ENCODE assay signal across 9 cellular contexts in genomic region chr1:163561570-163562295, GRCh38.
DNase-seq lines count a peak whose midpoint lies in the region; ATAC-seq, FAIRE-seq and TF ChIP-seq lines count a peak whose summit lies in the region.
"Had no signal": no experiment of that assay in that cellular context is flagged by ENCODE, and none has a peak within 500 bp of the region (broad histone marks: within the 10 kb centered on the region; RNA-seq: fewer than 3 reads in every experiment).

No MANE protein-coding gene starts in this region.

- no peak for DNase-seq in D721Med (ENCODE audit: insufficient read length, low spot score)
- DNase-seq in NCI-H146 treated with DMSO at 0.1 percent for 48 hours (lab: John Stamatoyannopoulos, UW; ENCODE audit: unreplicated experiment) = peak; percentile 82
- no peak for DNase-seq in GM12878 (ENCODE audit: low read depth, low spot score)
- DNase-seq in mesendoderm = peak; percentile 97
- no peak for DNase-seq in activated CD4-positive, alpha-beta T cell treated with anti-CD3 and anti-CD28 coated beads, Interleukin-2, amount 50 U/mL, for 4 hours
- no peak for DNase-seq in stimulated activated naive CD4-positive, alpha-beta T cell treated with Interleukin-2 at 50 U/mL for 16 hours (lab: John Stamatoyannopoulos, UW)
- DNase-seq in GM13976 (ENCODE audit: low spot score) = no peak

- BruUV-seq in GM12878 (replicated peaks; lab: Mats Ljungman, UMichigan) = no TSS peak

- no peak overlapping the region for H2BK15ac ChIP-seq in mesendoderm (replicated peaks; ENCODE audit: low read depth)

- RAD21 ChIA-PET in GM12878 (lab: Charles Lee; ENCODE audit: unreplicated experiment) = no interaction called here

- no peak overlapping the region for H3K4me3 ChIP-seq in GM12878
- H3K4me3 ChIP-seq in mesendoderm (ENCODE audit: low read length) = no peak overlapping the region
- H3K4me3 ChIP-seq: thoracic aorta had no signal

- ATAC-seq in GM12878 (no peak), GM21423 (IDR thresholded peaks at IDR 0.05; ENCODE audit: unreplicated experiment) (no peak)

- no peak overlapping the region for H3K23ac ChIP-seq in mesendoderm (ENCODE audit: low read length)

- H3K56ac ChIP-seq in mesendoderm (ENCODE audit: low read length) = peak overlapping the region; percentile 75

- no peak overlapping the region for H3K27ac ChIP-seq in GM12878 (ENCODE audit: control insufficient read depth, insufficient read depth)
- peak overlapping the region; percentile 61 for H3K27ac ChIP-seq in mesendoderm (ENCODE audit: low read depth, low read length)
- H3K27ac ChIP-seq: thoracic aorta had no signal

- H3K36me3 ChIP-seq in GM12878 (ENCODE audit: control insufficient read depth in 2 of 2, insufficient read depth in 2 of 2, low read length in 1 of 2) (no peaks in the 10 kb centered on the region), mesendoderm (ENCODE audit: control insufficient read depth, insufficient read depth, low read length) (no peaks in the 10 kb centered on the region)
- H3K36me3 ChIP-seq: thoracic aorta had no signal

- CTCF ChIA-PET in GM12878 (lab: Yijun Ruan, JAX) = interaction anchor here (0.6 kb wide), 1 partner anchor 27 kb away, joined by 3 read pairs; no protein-coding TSS in a partner anchor

- no peak overlapping the region for H3K4ac ChIP-seq in mesendoderm (ENCODE audit: low read depth, low read length)

- H3K27me3 ChIP-seq in GM12878 (replicated peaks in 1 of 2; ENCODE audit: control insufficient read depth in 2 of 2, insufficient read depth in 2 of 2, low read length in 1 of 2) = no peaks in the 10 kb centered on the region
- H3K27me3 ChIP-seq in mesendoderm (ENCODE audit: insufficient read depth, low read length, poor library complexity) = no peaks in the 10 kb centered on the region

- H4K8ac ChIP-seq in mesendoderm (ENCODE audit: low read depth, low read length) = no peak overlapping the region

- TF ChIP-seq POLR2A in GM12878 (IDR thresholded peaks at IDR 0.05; ENCODE audit: low read depth, low read length) = no peak

- H2BK5ac ChIP-seq in mesendoderm (ENCODE audit: low read length) = peak overlapping the region; percentile 71

- SMC1A ChIA-PET in GM12878 (lab: Charles Lee; ENCODE audit: uncharacterized antibody, unreplicated experiment) = no interaction called here

- no peaks in the 10 kb centered on the region for H4K20me1 ChIP-seq in GM12878 (ENCODE audit: control insufficient read depth, insufficient read depth)

- peak; percentile 30; the same call in 1 of the 2 replicates for TF ChIP-seq RAD21 in GM12878 (IDR thresholded peaks at IDR 0.05; ENCODE audit: insufficient read depth, low read depth, low read length)

- 0% methylated on average over 3 of the region's 3 CpGs for WGBS in GM12878 (ENCODE audit: insufficient coverage, insufficient replicate concordance, low lambda C conversion rate, missing lambda C conversion rate)
- no CpG with 5 or more reads among the region's 3 CpGs for WGBS in mesendoderm (ENCODE audit: extremely low coverage, insufficient coverage, low lambda C conversion rate)

- TF ChIP-seq CTCF in D721Med (IDR thresholded peaks at IDR 0.05; ENCODE audit: insufficient read depth, missing control alignments) (peak; percentile 81), GM12878 (IDR thresholded peaks at IDR 0.05 in 2 of 3, conservative IDR thresholded peaks at IDR 0.05 in 1 of 3; ENCODE audit: control insufficient read depth in 2 of 3, extremely low read depth in 1 of 3, insufficient read depth in 1 of 3, low read depth in 3 of 3, low read length in 3 of 3) (no peak; a peak in 1 of 6 replicates), GM13976 (IDR thresholded peaks at IDR 0.05; ENCODE audit: borderline replicate concordance, control extremely low read depth, extremely low read depth, insufficient read depth, missing control alignments) (no peak)

- H3K9ac ChIP-seq in GM12878 (ENCODE audit: control insufficient read depth, insufficient read depth, low read length) (no peak overlapping the region), mesendoderm (ENCODE audit: low read length) (peak overlapping the region; percentile 35)

- POLR2A ChIA-PET in GM12878 (lab: Charles Lee) = no interaction called here

- no peak overlapping the region for H2AK5ac ChIP-seq in mesendoderm (ENCODE audit: low read length)

- H3K79me2 ChIP-seq in GM12878 (ENCODE audit: control insufficient read depth, insufficient read depth, low read length) = no peaks in the 10 kb centered on the region
- no peaks in the 10 kb centered on the region for H3K79me2 ChIP-seq in mesendoderm (ENCODE audit: control insufficient read depth, insufficient read depth, low read length)

- peak; percentile 89 for FAIRE-seq in D721Med (lab: Jason Lieb, UNC)
- FAIRE-seq in GM12878 (lab: Jason Lieb, UNC) = no peak

- peak overlapping the region; percentile 91 for H3K18ac ChIP-seq in mesendoderm (ENCODE audit: low read length)

- in situ Hi-C loops in GM12878 (cut with MboI) = no loop called here
- in situ Hi-C loops in GM13976 (cut with MboI; ENCODE audit: low sequenced_read_pairs, unreplicated experiment) = no loop called here

- H3K4me2 ChIP-seq in GM12878 (ENCODE audit: control insufficient read depth, insufficient read depth) = no peak overlapping the region
- no peak overlapping the region for H3K4me2 ChIP-seq in mesendoderm (ENCODE audit: low read length)

- no peak overlapping the region for H4K5ac ChIP-seq in mesendoderm (ENCODE audit: low read length)

- H2BK120ac ChIP-seq in mesendoderm (ENCODE audit: low read depth, low read length) = peak overlapping the region; percentile 89

- no peaks in the 10 kb centered on the region for H3K9me3 ChIP-seq in GM12878 (replicated peaks; ENCODE audit: control insufficient read depth, insufficient read depth, low read length)
- H3K9me3 ChIP-seq: thoracic aorta had no signal

- H3K4me1 ChIP-seq in GM12878 (ENCODE audit: control insufficient read depth, insufficient read depth, low read length) (no peaks in the 10 kb centered on the region), mesendoderm (ENCODE audit: control insufficient read depth, low read depth, low read length) (peaks cover 9% of the 10 kb centered on the region)

- intact Hi-C loops in GM12878 (cut with micrococcal nuclease; ENCODE audit: unreplicated experiment) = no loop called here

- no peak for TF ChIP-seq EP300 in GM12878 (IDR thresholded peaks at IDR 0.05; ENCODE audit: borderline replicate concordance in 1 of 2, control insufficient read depth in 1 of 2, low read depth in 2 of 2, low read length in 2 of 2)

- H2AFZ ChIP-seq in GM12878 (ENCODE audit: control insufficient read depth, low read depth, low read length) = no peak overlapping the region

- no peaks in the 10 kb centered on the region for H3K79me1 ChIP-seq in mesendoderm (ENCODE audit: low read length)

TF ChIP-seq in GM12878, 131 proteins besides CTCF, POLR2A, EP300 and RAD21:
- TF ChIP-seq CHD2 (IDR thresholded peaks at IDR 0.05; ENCODE audit: borderline replicate concordance, low read depth, low read length) (no peak), LARP7 (IDR thresholded peaks at IDR 0.05) (no peak), MYC (IDR thresholded peaks at IDR 0.05; ENCODE audit: insufficient read depth, insufficient read length, insufficient replicate concordance, low read length, severe bottlenecking) (no peak), ESRRA (IDR thresholded peaks at IDR 0.05; ENCODE audit: low read length) (no peak), POU2F2 (IDR thresholded peaks at IDR 0.05; ENCODE audit: borderline replicate concordance, low read depth, low read length) (no peak), HDGF (IDR thresholded peaks at IDR 0.05) (no peak), CREB1 (IDR thresholded peaks at IDR 0.05; ENCODE audit: low read depth) (no peak), NR2C1 (IDR thresholded peaks at IDR 0.05) (no peak), MYB (IDR thresholded peaks at IDR 0.05; ENCODE audit: borderline replicate concordance, low read depth, low read length) (no peak), ZNF24 (IDR thresholded peaks at IDR 0.05) (no peak), SIN3A (IDR thresholded peaks at IDR 0.05; ENCODE audit: low read depth, low read length) (no peak)

Comparison
In these comparisons a context has a peak if more than half of its experiments do, and no peak if none do; other contexts are left out.
1. DNase-seq: peak in NCI-H146 treated with DMSO at 0.1 percent for 48 hours (single experiment) and mesendoderm (single experiment); none in D721Med (single experiment), GM12878 (single experiment), activated CD4-positive, alpha-beta T cell treated with anti-CD3 and anti-CD28 coated beads, Interleukin-2, amount 50 U/mL, for 4 hours (0 of 2), stimulated activated naive CD4-positive, alpha-beta T cell treated with Interleukin-2 at 50 U/mL for 16 hours (single experiment) and GM13976 (single experiment).